ENCODE assay signal across 1 cellular context in genomic region chr5:154652746-154653417, GRCh38.
TF ChIP-seq lines count a peak whose summit lies in the region.

No MANE protein-coding gene starts in this region.

TF ChIP-seq in IMR-90, 13 proteins besides CTCF, POLR2A, EP300 and RAD21 (continued from another document):
- TF ChIP-seq CEBPB (IDR thresholded peaks at IDR 0.05; ENCODE audit: low read depth, low read length) (no peak), RFX5 (IDR thresholded peaks at IDR 0.05; ENCODE audit: low read depth, low read length) (no peak), BHLHE40 (IDR thresholded peaks at IDR 0.05; ENCODE audit: low read depth, low read length) (no peak), USF2 (IDR thresholded peaks at IDR 0.05; ENCODE audit: low read depth, low read length) (no peak)
